ENCODE assay signal across 8 cellular contexts in the genomic region with DNA sequence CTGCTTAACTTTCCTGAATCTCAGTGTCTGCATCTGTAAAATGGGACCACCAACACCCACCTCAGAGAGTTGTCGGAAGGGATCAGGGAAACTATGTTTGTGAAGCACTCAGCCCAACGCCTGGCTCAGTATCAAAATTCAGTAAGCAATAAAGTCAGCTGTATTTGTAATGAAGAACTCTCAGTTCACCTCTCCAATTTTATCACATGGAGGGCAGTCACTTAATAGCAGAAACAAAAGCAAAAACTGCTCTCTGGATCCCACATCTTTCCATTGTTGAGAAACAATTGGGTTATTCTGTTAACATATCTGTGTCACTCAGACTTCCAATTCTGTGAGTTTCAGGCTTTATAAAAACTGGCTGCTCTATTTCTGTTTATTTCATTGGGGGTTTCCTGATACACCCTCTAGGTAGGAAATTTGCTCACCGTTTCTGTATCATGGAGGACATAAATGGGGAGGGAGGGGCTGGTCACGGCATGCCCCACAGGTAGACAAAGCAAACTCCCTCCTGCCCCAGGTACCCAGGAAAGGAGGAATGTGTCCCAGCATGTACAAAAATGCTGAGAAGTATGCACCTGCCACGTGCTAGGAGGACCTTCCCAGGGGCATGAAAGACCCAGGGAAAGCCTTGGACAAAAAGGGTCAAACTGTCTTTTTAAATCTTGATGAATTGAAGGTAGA.
DNase-seq lines count a peak whose midpoint lies in the region; ATAC-seq and TF ChIP-seq lines count a peak whose summit lies in the region.
"Had no signal": no experiment of that assay in that cellular context is flagged by ENCODE, and none has a peak within 500 bp of the region (broad histone marks: within the 10 kb centered on the region; RNA-seq: fewer than 3 reads in every experiment).

No MANE protein-coding gene starts in this region.

- H3K27ac ChIP-seq in PC-3 (ENCODE audit: low read length): peak overlapping the region; percentile 87
- peak overlapping the region; percentile 82 for H3K27ac ChIP-seq in layer of hippocampus (ENCODE audit: low read depth, low read length)

- DNase-seq in PC-3 (no peak), GM19238 (ENCODE audit: insufficient read length, low spot score) (no peak), COLO829 (ENCODE audit: low spot score) (no peak)
- DNase-seq: SIG-M5 had no signal

- ATAC-seq in GM18870 (IDR thresholded peaks at IDR 0.05; ENCODE audit: unreplicated experiment): peak; percentile 8
- peak; percentile 13 for ATAC-seq in GM21786 (IDR thresholded peaks at IDR 0.05; ENCODE audit: unreplicated experiment)
- no peak for ATAC-seq in PC-3
- no peak for ATAC-seq in HG03045 (IDR thresholded peaks at IDR 0.05; ENCODE audit: unreplicated experiment)

- no TSS peak for BruUV-seq in PC-3 (replicated peaks; lab: Mats Ljungman, UMichigan)

- no peak for TF ChIP-seq CTCF in PC-3 (conservative IDR thresholded peaks at IDR 0.05; ENCODE audit: low read depth, low read length)

- H3K9me3 ChIP-seq in PC-3 (ENCODE audit: low read length): no peaks in the 10 kb centered on the region

- H3F3A ChIP-seq in PC-3 (ENCODE audit: low read length, unreplicated experiment): no peaks in the 10 kb centered on the region

- peak overlapping the region; percentile 61; the same call in 1 of the 2 replicates for H2AFZ ChIP-seq in PC-3 (ENCODE audit: low read length)

- no peaks in the 10 kb centered on the region for H3K27me3 ChIP-seq in PC-3 (ENCODE audit: low read length)
- no peaks in the 10 kb centered on the region for H3K27me3 ChIP-seq in layer of hippocampus (ENCODE audit: control insufficient read depth, insufficient read depth, low read length)

- H3K9ac ChIP-seq in PC-3 (ENCODE audit: low read length): peak overlapping the region; percentile 50; the same call in 1 of the 2 replicates

- H3K4me1 ChIP-seq in PC-3 (ENCODE audit: insufficient read depth, low read length): peaks cover 27% of the 10 kb centered on the region

- H3K36me3 ChIP-seq in PC-3 (ENCODE audit: low read depth, low read length): no peaks in the 10 kb centered on the region

- no peaks in the 10 kb centered on the region for H3K9me2 ChIP-seq in PC-3 (replicated peaks; ENCODE audit: low read length)

- CTCF ChIA-PET in PC-3 (lab: Charles Lee): interaction anchor here (0.5 kb wide), 1 partner anchor 105 kb away, joined by 3 read pairs; no protein-coding TSS in a partner anchor

- H3K79me2 ChIP-seq in PC-3 (ENCODE audit: low read length): peaks cover 6% of the 10 kb centered on the region; the same call in 1 of the 2 replicates

- intact Hi-C loops in PC-3 (cut with micrococcal nuclease): loop anchor here (5.0 kb wide), 2 partner anchors 79 to 104 kb away; no protein-coding TSS in a partner anchor

- no peak overlapping the region for H3K4me3 ChIP-seq in PC-3 (ENCODE audit: low read length)

- peak overlapping the region; percentile 73 for H3K4me2 ChIP-seq in PC-3 (ENCODE audit: low read length)

- no peaks in the 10 kb centered on the region for H4K20me1 ChIP-seq in PC-3 (ENCODE audit: low read length)

- POLR2A ChIA-PET in PC-3 (lab: Charles Lee; ENCODE audit: unreplicated experiment): no interaction called here

Comparison
In these comparisons a context has a peak if more than half of its experiments do, and no peak if none do; other contexts are left out.
1. ATAC-seq: peak in GM18870 (single experiment) and GM21786 (single experiment); none in PC-3 (single experiment) and HG03045 (single experiment).